In the genomic region with DNA sequence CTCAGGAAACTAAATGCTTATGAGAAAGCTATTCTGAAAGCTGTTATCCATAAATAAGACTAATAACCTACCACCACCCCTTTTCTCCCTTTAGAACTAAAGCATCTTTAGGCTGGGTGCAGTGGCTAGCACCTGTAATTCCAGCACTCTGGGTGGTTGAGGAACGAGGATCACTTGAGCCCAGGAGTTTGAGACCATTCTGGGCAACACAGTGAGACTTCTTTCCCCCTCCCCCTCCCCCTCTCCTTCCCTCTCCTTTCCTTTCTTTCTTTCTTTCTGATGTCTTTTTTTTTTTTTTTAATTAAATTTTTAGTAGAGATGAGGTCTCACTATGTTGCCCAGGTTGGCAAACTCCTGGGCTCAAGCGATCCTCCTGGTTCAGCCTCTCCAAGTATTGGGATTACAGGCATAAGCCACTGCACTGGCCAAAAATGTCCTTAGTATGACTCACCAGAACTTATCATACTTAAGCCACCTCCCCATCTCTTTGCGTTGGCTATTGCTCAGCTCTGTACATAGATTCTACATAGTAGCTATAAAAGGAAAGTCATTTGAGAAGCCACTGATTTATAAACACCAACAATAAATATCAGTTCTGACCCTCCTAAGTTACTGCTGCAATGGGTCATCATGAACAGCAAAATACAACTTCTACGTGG, we compare ENCODE assay signal across 1 cellular context.
TF ChIP-seq lines count a peak whose summit lies in the region.

No MANE protein-coding gene starts in this region.

TF ChIP-seq in IMR-90, 13 proteins besides CTCF, POLR2A, EP300 and RAD21:
- TF ChIP-seq, protein P1, sequence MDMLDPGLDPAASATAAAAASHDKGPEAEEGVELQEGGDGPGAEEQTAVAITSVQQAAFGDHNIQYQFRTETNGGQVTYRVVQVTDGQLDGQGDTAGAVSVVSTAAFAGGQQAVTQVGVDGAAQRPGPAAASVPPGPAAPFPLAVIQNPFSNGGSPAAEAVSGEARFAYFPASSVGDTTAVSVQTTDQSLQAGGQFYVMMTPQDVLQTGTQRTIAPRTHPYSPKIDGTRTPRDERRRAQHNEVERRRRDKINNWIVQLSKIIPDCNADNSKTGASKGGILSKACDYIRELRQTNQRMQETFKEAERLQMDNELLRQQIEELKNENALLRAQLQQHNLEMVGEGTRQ (IDR thresholded peaks at IDR 0.05; ENCODE audit: low read depth, low read length): no peak
- TF ChIP-seq RCOR1 (IDR thresholded peaks at IDR 0.05; ENCODE audit: insufficient replicate concordance, low read length): no peak
- peak; percentile 39; the same call in 1 of the 2 replicates for TF ChIP-seq CEBPB (IDR thresholded peaks at IDR 0.05; ENCODE audit: low read depth, low read length)
- no peak for TF ChIP-seq RFX5 (IDR thresholded peaks at IDR 0.05; ENCODE audit: low read depth, low read length)
- peak; percentile 71 for TF ChIP-seq FOS (IDR thresholded peaks at IDR 0.05; ENCODE audit: low read depth, low read length)
